19 cellular contexts compared by ENCODE assay signal in genomic region chr1:115530407-115530806, GRCh38.
DNase-seq lines count a peak whose midpoint lies in the region; TF ChIP-seq lines count a peak whose summit lies in the region.
"Had no signal": no experiment of that assay in that cellular context is flagged by ENCODE, and none has a peak within 500 bp of the region (broad histone marks: within the 10 kb centered on the region; RNA-seq: fewer than 3 reads in every experiment).

No MANE protein-coding gene starts in this region.

- H3K27me3 ChIP-seq in breast epithelium: no peaks in the 10 kb centered on the region
- H3K27me3 ChIP-seq: uterus had no signal

- intact Hi-C loops in breast epithelium (cut with DNase I; ENCODE audit: low total_unique reads): no loop called here

- in situ Hi-C loops in T47D (cut with HindIII; ENCODE audit: low pct_unique_long_range_greater_than_20kb, low sequenced_read_pairs): no loop called here

- no peaks in the 10 kb centered on the region for H3K36me3 ChIP-seq in breast epithelium
- H3K36me3 ChIP-seq: uterus had no signal

- no peak overlapping the region for H3K4me3 ChIP-seq in breast epithelium
- H3K4me3 ChIP-seq: smooth muscle cell, uterus had no signal

- H3K4me1 ChIP-seq in breast epithelium: no peaks in the 10 kb centered on the region
- H3K4me1 ChIP-seq: uterus had no signal

- TF ChIP-seq POLR2A in breast epithelium (IDR thresholded peaks at IDR 0.05): no peak

- H3K9me3 ChIP-seq in breast epithelium: peaks cover 0 to 8% of the 10 kb centered on the region in 2 donors
- H3K9me3 ChIP-seq: uterus had no signal

- no peak for TF ChIP-seq CTCF in breast epithelium (IDR thresholded peaks at IDR 0.05)

- no peak overlapping the region for H3K27ac ChIP-seq in breast epithelium
- H3K27ac ChIP-seq: RWPE1, uterus had no signal

- DNase-seq in T47D (ENCODE audit: low read depth in 1 of 2, low spot score in 1 of 2) (peak; percentile 2 to 25), breast epithelium (ENCODE audit: low spot score in 2 of 2) (no peak), RPMI7951 (ENCODE audit: low read depth) (peak; percentile 74), fibroblast of peridontal ligament (ENCODE audit: extremely low read depth) (peak; percentile 85), smooth muscle cell of the brain vasculature (ENCODE audit: low read depth, low spot score) (peak; percentile 39), NCI-H2029 (lab: John Stamatoyannopoulos, UW) (no peak), NCI-H524 treated with DMSO at 0.1 percent for 48 hours (lab: John Stamatoyannopoulos, UW) (no peak)
- no peak for DNase-seq in effector CD8-positive, alpha-beta T cell (lab: John Stamatoyannopoulos, UW)
- DNase-seq: activated CD4-positive, alpha-beta memory T cell treated with anti-CD3 and anti-CD28 coated beads, Interleukin-2, amount 10 ng/mL, durations not matched to agents 7 days and 5 days; Calu3; effector memory CD4-positive, alpha-beta T cell; KBM-7; NCI-H1436; NCI-H524; nucleus accumbens; stimulated activated naive CD8-positive, alpha-beta T cell treated with anti-CD3 and anti-CD28 coated beads, Interleukin-15, Interleukin-2, amounts not matched to agents 100 U/mL and 50 U/mL, for 24 hours; uterus had no signal

Comparison
In these comparisons a context has a peak if more than half of its experiments do, and no peak if none do; other contexts are left out.
1. DNase-seq: peak in T47D (2 of 2), RPMI7951 (single experiment), fibroblast of peridontal ligament (single experiment) and smooth muscle cell of the brain vasculature (single experiment); none in breast epithelium (0 of 2), NCI-H2029 (single experiment), effector CD8-positive, alpha-beta T cell (single experiment) and NCI-H524 treated with DMSO at 0.1 percent for 48 hours (single experiment).